In genomic region chr16:16331466-16331865, GRCh38 we compare ENCODE assay signal across 8 cellular contexts. TPM values are rescaled to one million over a fixed set of nuclear protein-coding genes. Genes with fewer than 3 reads are reported as not detected.
DNase-seq lines count a peak whose midpoint lies in the region; ATAC-seq and TF ChIP-seq lines count a peak whose summit lies in the region.
"Not testable (repeated sequence)": the region's sequence is repeated elsewhere in the genome, so short reads cannot be mapped to it uniquely, and the experiment has no call there.
"Had no signal": no experiment of that assay in that cellular context is flagged by ENCODE, and none has a peak within 500 bp of the region (broad histone marks: within the 10 kb centered on the region; RNA-seq: fewer than 3 reads in every experiment).

No MANE protein-coding gene starts in this region.

- H3K27ac ChIP-seq in Peyer's patch, right atrium auricular region, lower lobe of right lung, sigmoid colon, upper lobe of left lung: not testable (repeated sequence)

- ATAC-seq in Right ventricle myocardium inferior; lower lobe of right lung; upper lobe of left lung (ENCODE audit: low FRiP score in 2 of 2): not testable (repeated sequence)

- not testable (repeated sequence) for TF ChIP-seq CTCF in Peyer's patch (IDR thresholded peaks at IDR 0.05); right atrium auricular region (IDR thresholded peaks at IDR 0.05); lower lobe of right lung (IDR thresholded peaks at IDR 0.05); sigmoid colon (IDR thresholded peaks at IDR 0.05); upper lobe of left lung (IDR thresholded peaks at IDR 0.05)

- TF ChIP-seq EP300 in sigmoid colon (IDR thresholded peaks at IDR 0.05); upper lobe of left lung (IDR thresholded peaks at IDR 0.05): not testable (repeated sequence)

- not testable (repeated sequence) for H3K9me3 ChIP-seq in Peyer's patch, right atrium auricular region, lower lobe of right lung, sigmoid colon, upper lobe of left lung

- intact Hi-C loops in Right ventricle myocardium inferior (cut with DNase I); lower lobe of right lung (cut with DNase I); sigmoid colon (cut with DNase I): not testable (repeated sequence)

- not testable (repeated sequence) for H3K4me1 ChIP-seq in Peyer's patch, right atrium auricular region, lower lobe of right lung, sigmoid colon, upper lobe of left lung

- DNase-seq in Peyer's patch (peak in 2 of 3 donors; percentile 3 to 40), Right ventricle myocardium inferior (ENCODE audit: missing footprints) (peak; percentile 45), right atrium auricular region (ENCODE audit: low spot score) (peak; percentile 30), lower lobe of right lung (peak; percentile 20), sigmoid colon (peak; percentile 52), upper lobe of left lung (peak; percentile 9 to 29)
- peak; percentile 61 for DNase-seq in activated effector memory CD4-positive, alpha-beta T cell treated with anti-CD3 and anti-CD28 coated beads, Interleukin-2, amount 50 U/mL, for 16 hours

- not testable (repeated sequence) for H3K27me3 ChIP-seq in Peyer's patch; right atrium auricular region; lower lobe of right lung (ENCODE audit: low read depth); sigmoid colon; upper lobe of left lung

- 91 to 97% methylated on average over 13 of the region's 23 CpGs for WGBS in sigmoid colon, 2 donors
- no CpG with 5 or more reads among the region's 23 CpGs for WGBS in upper lobe of left lung, 2 donors

- H3K36me3 ChIP-seq in Peyer's patch, right atrium auricular region, lower lobe of right lung, sigmoid colon, upper lobe of left lung: not testable (repeated sequence)

- not testable (repeated sequence) for TF ChIP-seq POLR2A in Peyer's patch (IDR thresholded peaks at IDR 0.05); sigmoid colon (IDR thresholded peaks at IDR 0.05); upper lobe of left lung (IDR thresholded peaks at IDR 0.05)

- not testable (repeated sequence) for H3K4me3 ChIP-seq in Peyer's patch, right atrium auricular region, lower lobe of right lung, sigmoid colon, upper lobe of left lung

RNA-seq across cellular contexts. Expression of gene NPIPA7, which starts 47.5 kb away (rescaled TPM):
- total RNA-seq in Peyer's patch = 1 to 10 TPM in 2 of 4 donors, not detected in 2; 4.6 to 9.0 TPM
- 3.0 TPM for total RNA-seq in Right ventricle myocardium inferior
- 1 to 10 TPM; 3.5 to 3.6 TPM for total RNA-seq in right atrium auricular region
- 10.0 TPM for total RNA-seq in lower lobe of right lung
- total RNA-seq in sigmoid colon = 1 to 10 TPM in 3 of 4 donors, not detected in 1; 1.4 to 2.6 (median 2.6) TPM
- 10 to 100 TPM in 2 of 3 donors, 1 to 10 TPM in 1; 6.7 to 14.1 (median 10.8) TPM for polyA plus RNA-seq in sigmoid colon
- total RNA-seq in upper lobe of left lung = 1 to 10 TPM in 5 of 6 donors, not detected in 1; 1.7 to 6.4 (median 4.3) TPM
- polyA plus RNA-seq: IgD-negative memory B cell had no signal
